ENCODE assay signal across 1 cellular context in genomic region chr4:73311428-73311827, GRCh38.
TF ChIP-seq lines count a peak whose summit lies in the region.

No MANE protein-coding gene starts in this region.

TF ChIP-seq in GM23338, 12 proteins besides CTCF, POLR2A, EP300 and RAD21 (continued from another document):
- TF ChIP-seq ZNF462 (CRISPR knock-in tag; IDR thresholded peaks at IDR 0.05) (no peak), NANOG (IDR thresholded peaks at IDR 0.05; ENCODE audit: borderline replicate concordance) (no peak)
